In genomic region chr3:174815750-174816149, GRCh38 we compare ENCODE assay signal across 22 cellular contexts. TPM values are rescaled to one million over a fixed set of nuclear protein-coding genes. Genes with fewer than 3 reads are reported as not detected.
DNase-seq lines count a peak whose midpoint lies in the region; FAIRE-seq and TF ChIP-seq lines count a peak whose summit lies in the region.
"Had no signal": no experiment of that assay in that cellular context is flagged by ENCODE, and none has a peak within 500 bp of the region (broad histone marks: within the 10 kb centered on the region; RNA-seq: fewer than 3 reads in every experiment).

No MANE protein-coding gene starts in this region.

- H3K4me1 ChIP-seq in esophagus muscularis mucosa, result no peaks in the 10 kb centered on the region
- H3K4me1 ChIP-seq: A549; BLaER1 treated with 17β-estradiol and CSF1 and Interleukin-3, amounts not matched to agents 10 nM and 100 nM; Caco-2 had no signal

- peak overlapping the region; percentile 83 for H3K27ac Mint-ChIP-seq in osteocyte (ENCODE audit: unreplicated experiment)
- H3K27ac Mint-ChIP-seq: B cell; CD4-positive, alpha-beta T cell; CD8-positive, alpha-beta T cell had no signal

- 41% methylated on average over 1 of the region's 1 CpG for WGBS in esophagus muscularis mucosa

- DNase-seq in DMS53 (lab: John Stamatoyannopoulos, UW), result peak; percentile 21
- no peak for DNase-seq in DMS53 treated with DMSO at 0.1 percent for 48 hours (lab: John Stamatoyannopoulos, UW; ENCODE audit: unreplicated experiment)
- DNase-seq in osteocyte (ENCODE audit: extremely low spot score, unreplicated experiment), result no peak
- no peak for DNase-seq in NCI-H446 treated with DMSO at 0.1 percent for 48 hours (lab: John Stamatoyannopoulos, UW)
- no peak for DNase-seq in esophagus muscularis mucosa (ENCODE audit: extremely low spot score)
- DNase-seq: AML-193; Caco-2; Calu3; CD4-positive, alpha-beta T cell; CD8-positive, alpha-beta T cell; DMS79 treated with DMSO at 0.1 percent for 48 hours; GDM1 had no signal

- H3K27me3 Mint-ChIP-seq in osteocyte (ENCODE audit: unreplicated experiment), result no peaks in the 10 kb centered on the region
- H3K27me3 Mint-ChIP-seq: B cell; CD4-positive, alpha-beta T cell had no signal

- H3K27ac ChIP-seq in esophagus muscularis mucosa (replicated peaks in 1 of 4), result no peak overlapping the region
- H3K27ac ChIP-seq: 22Rv1; A549; BLaER1 treated with 17β-estradiol and CSF1 and Interleukin-3, amounts not matched to agents 10 nM and 100 nM; C4-2B had no signal

- TF ChIP-seq EP300 in esophagus muscularis mucosa (IDR thresholded peaks at IDR 0.05), result no peak

- no peaks in the 10 kb centered on the region for H3K36me3 ChIP-seq in esophagus muscularis mucosa
- H3K36me3 ChIP-seq: BLaER1 treated with 17β-estradiol and CSF1 and Interleukin-3, amounts not matched to agents 10 nM and 100 nM had no signal

- H3K36me3 Mint-ChIP-seq in osteocyte (ENCODE audit: unreplicated experiment), result no peaks in the 10 kb centered on the region
- H3K36me3 Mint-ChIP-seq: CD8-positive, alpha-beta T cell had no signal

- H3K27me3 ChIP-seq in esophagus muscularis mucosa, result no peaks in the 10 kb centered on the region
- H3K27me3 ChIP-seq: BLaER1 treated with 17β-estradiol and CSF1 and Interleukin-3, amounts not matched to agents 10 nM and 100 nM had no signal

- no peaks in the 10 kb centered on the region for H3K9me3 Mint-ChIP-seq in osteocyte (ENCODE audit: unreplicated experiment)
- H3K9me3 Mint-ChIP-seq: CD4-positive, alpha-beta T cell; CD8-positive, alpha-beta T cell had no signal

- no peak overlapping the region for H3K4me3 Mint-ChIP-seq in osteocyte (ENCODE audit: unreplicated experiment)
- H3K4me3 Mint-ChIP-seq: B cell; CD4-positive, alpha-beta T cell; CD8-positive, alpha-beta T cell had no signal

- H3K4me1 Mint-ChIP-seq in osteocyte (ENCODE audit: unreplicated experiment), result peaks cover 24% of the 10 kb centered on the region
- H3K4me1 Mint-ChIP-seq: B cell had no signal

- intact Hi-C loops in esophagus muscularis mucosa (cut with DNase I), result no loop called here

- TF ChIP-seq CTCF in osteocyte (IDR thresholded peaks at IDR 0.05), result no peak
- TF ChIP-seq CTCF in esophagus muscularis mucosa (IDR thresholded peaks at IDR 0.05), result no peak

- FAIRE-seq in islet of Langerhans (lab: Jason Lieb, UNC), result peak; percentile 84
- FAIRE-seq: A549, D721Med, GM12878, GM12892, GM18507 had no signal

- H3K9me3 ChIP-seq in esophagus muscularis mucosa, result no peaks in the 10 kb centered on the region
- H3K9me3 ChIP-seq: A549; BLaER1 treated with 17β-estradiol and CSF1 and Interleukin-3, amounts not matched to agents 10 nM and 100 nM; Caco-2 had no signal

- no peak overlapping the region for H3K4me3 ChIP-seq in esophagus muscularis mucosa
- H3K4me3 ChIP-seq: A549; BLaER1 treated with 17β-estradiol and CSF1 and Interleukin-3, amounts not matched to agents 10 nM and 100 nM; GM12878 had no signal

- no peak for TF ChIP-seq POLR2A in esophagus muscularis mucosa (IDR thresholded peaks at IDR 0.05; ENCODE audit: low read depth)

RNA-seq across cellular contexts. Expression of gene NAALADL2, which starts 43.4 kb away (rescaled TPM):
- total RNA-seq in osteocyte (15.3 and 16.1 TPM in 2 replicates), esophagus muscularis mucosa (10 to 100 TPM in 2 of 4 donors, 1 to 10 TPM in 2; 3.8 to 20.3 (median 8.6) TPM)
- total RNA-seq: B cell had no signal
